1 cellular context compared by ENCODE assay signal in genomic region chr2:209472386-209472832, GRCh38.
TF ChIP-seq lines count a peak whose summit lies in the region.

No MANE protein-coding gene starts in this region.

TF ChIP-seq in HepG2, 621 proteins besides CTCF, POLR2A, EP300 and RAD21:
- TF ChIP-seq EZH2 (conservative IDR thresholded peaks at IDR 0.05; ENCODE audit: low read depth, low read length): no peak
- no peak for TF ChIP-seq ZNF17 (CRISPR knock-in tag; IDR thresholded peaks at IDR 0.05)
- no peak for TF ChIP-seq CCAR2 (optimal IDR thresholded peaks at IDR 0.05; ENCODE audit: low read depth, low read length)
- TF ChIP-seq, protein P1, sequence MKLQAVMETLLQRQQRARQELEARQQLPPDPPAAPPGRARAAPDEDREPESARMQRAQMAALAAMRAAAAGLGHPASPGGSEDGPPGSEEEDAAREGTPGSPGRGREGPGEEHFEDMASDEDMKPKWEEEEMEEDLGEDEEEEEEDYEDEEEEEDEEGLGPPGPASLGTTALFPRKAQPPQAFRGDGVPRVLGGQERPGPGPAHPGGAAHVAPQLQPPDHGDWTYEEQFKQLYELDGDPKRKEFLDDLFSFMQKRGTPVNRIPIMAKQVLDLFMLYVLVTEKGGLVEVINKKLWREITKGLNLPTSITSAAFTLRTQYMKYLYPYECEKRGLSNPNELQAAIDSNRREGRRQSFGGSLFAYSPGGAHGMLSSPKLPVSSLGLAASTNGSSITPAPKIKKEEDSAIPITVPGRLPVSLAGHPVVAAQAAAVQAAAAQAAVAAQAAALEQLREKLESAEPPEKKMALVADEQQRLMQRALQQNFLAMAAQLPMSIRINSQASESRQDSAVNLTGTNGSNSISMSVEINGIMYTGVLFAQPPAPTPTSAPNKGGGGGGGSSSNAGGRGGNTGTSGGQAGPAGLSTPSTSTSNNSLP (IDR thresholded peaks at IDR 0.05; ENCODE audit: low read depth, low read length): no peak
- no peak for TF ChIP-seq RBAK (CRISPR knock-in tag; IDR thresholded peaks at IDR 0.05)
- TF ChIP-seq ZNF552 (CRISPR knock-in tag; IDR thresholded peaks at IDR 0.05; ENCODE audit: borderline replicate concordance): no peak
- peak; percentile 58 for TF ChIP-seq MAFF (IDR thresholded peaks at IDR 0.05; ENCODE audit: low read depth, low read length)
- peak; percentile 75 to 80 for TF ChIP-seq MAFK (conservative IDR thresholded peaks at IDR 0.05 in 1 of 2, IDR thresholded peaks at IDR 0.05 in 1 of 2; ENCODE audit: low read length in 2 of 2)
- no peak for TF ChIP-seq ZSCAN22 (CRISPR knock-in tag; IDR thresholded peaks at IDR 0.05)
- TF ChIP-seq NFE2L2 (IDR thresholded peaks at IDR 0.05; ENCODE audit: low read length): peak; percentile 90
